27 cellular contexts compared by ENCODE assay signal in the genomic region with DNA sequence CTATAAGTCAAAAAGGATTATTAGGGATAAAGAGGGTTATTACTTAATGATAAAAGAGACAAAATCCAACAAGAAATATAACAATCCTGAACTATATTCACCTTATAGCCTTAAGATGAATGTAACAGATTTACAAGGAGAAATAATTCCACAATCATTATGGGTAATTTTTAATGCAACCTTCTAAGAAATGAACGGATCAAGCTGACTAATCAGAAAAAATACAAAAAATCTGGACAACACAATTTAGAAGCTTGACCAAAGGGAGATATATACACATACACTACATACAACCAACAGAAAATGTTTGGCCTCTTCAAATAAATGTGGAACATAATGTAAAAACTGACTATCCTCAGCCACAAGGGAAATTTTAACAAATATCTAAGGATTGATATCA.
"Had no signal": no experiment of that assay in that cellular context is flagged by ENCODE, and none has a peak within 500 bp of the region (broad histone marks: within the 10 kb centered on the region; RNA-seq: fewer than 3 reads in every experiment).

No MANE protein-coding gene starts in this region.

- H3K27me3 ChIP-seq: dorsolateral prefrontal cortex, esophagus squamous epithelium, gastrocnemius medialis, heart right ventricle, left lung had no signal

- H3K4me1 ChIP-seq: esophagus squamous epithelium, gastrocnemius medialis, heart right ventricle, left lung, lower lobe of right lung had no signal

- H3K27ac Mint-ChIP-seq: endodermal cell; mesothelial cell of epicardium; naive thymus-derived CD8-positive, alpha-beta T cell had no signal

- H3K4me3 ChIP-seq: coronary artery, dorsolateral prefrontal cortex, esophagus squamous epithelium, gastrocnemius medialis, heart right ventricle, left lung, lower lobe of right lung, mucosa of descending colon had no signal

- H3K27me3 Mint-ChIP-seq: naive B cell; naive thymus-derived CD8-positive, alpha-beta T cell had no signal

- FAIRE-seq: endometrium, keratinocyte had no signal

- H3K4me3 Mint-ChIP-seq: endodermal cell; mesothelial cell of epicardium; naive B cell; naive thymus-derived CD8-positive, alpha-beta T cell had no signal

- ATAC-seq: esophagus mucosa; gastrocnemius medialis; heart right ventricle; left cardiac atrium; left lung; left ventricle myocardium superior; lower lobe of right lung; mucosa of descending colon; naive thymus-derived CD8-positive, alpha-beta T cell had no signal

- H3K27ac ChIP-seq: coronary artery, epithelial cell of prostate, esophagus squamous epithelium, gastrocnemius medialis, heart right ventricle, left lung, lower lobe of right lung had no signal

- DNase-seq: dermis blood vessel endothelial cell; dorsolateral prefrontal cortex; effector CD4-positive, alpha-beta T cell; effector memory CD4-positive, alpha-beta T cell; endodermal cell; erythroblast; esophagus squamous epithelium; foreskin melanocyte; gastrocnemius medialis; glutamatergic neuron; head of caudate nucleus; heart right ventricle; hippocampal formation; left cardiac atrium; left lung; left ventricle myocardium superior; lower lobe of right lung; mesenchymal stem cell; mucosa of descending colon; naive B cell; naive thymus-derived CD8-positive, alpha-beta T cell had no signal

- H3K4me1 Mint-ChIP-seq: endodermal cell; mesothelial cell of epicardium; naive thymus-derived CD8-positive, alpha-beta T cell had no signal

- H3K9me3 ChIP-seq: gastrocnemius medialis, lower lobe of right lung, mucosa of descending colon had no signal
